ENCODE assay signal across 11 cellular contexts in genomic region chr3:36633060-36633459, GRCh38.
"Had no signal": no experiment of that assay in that cellular context is flagged by ENCODE, and none has a peak within 500 bp of the region (broad histone marks: within the 10 kb centered on the region; RNA-seq: fewer than 3 reads in every experiment).

No MANE protein-coding gene starts in this region.

- H3K4me2 ChIP-seq: GM23338 had no signal

- H3K9me3 Mint-ChIP-seq: GM23338, HFFc6 had no signal

- H3K4me3 Mint-ChIP-seq: GM23338, H9, HFFc6 had no signal

- H3K9me3 ChIP-seq: HAP-1 had no signal

- H3K36me3 ChIP-seq: HAP-1 had no signal

- H3K27ac Mint-ChIP-seq: GM23338, HFFc6 had no signal

- DNase-seq: GM23248, GOT3, H7, H9, HCEC 1CT, HFFc6 had no signal

- H3K27ac ChIP-seq: GM23248 had no signal

- H3K4me1 ChIP-seq: HAP-1 had no signal

- ATAC-seq: GM23338, HCT116 had no signal

- H3K9ac ChIP-seq: GM23248 had no signal

- H3K4me3 ChIP-seq: GM23248, GM23338, HAP-1 had no signal

- H2AFZ ChIP-seq: GM23248, GM23338 had no signal

- FAIRE-seq: H1, H54 had no signal
